13 cellular contexts compared by ENCODE assay signal in the genomic region with DNA sequence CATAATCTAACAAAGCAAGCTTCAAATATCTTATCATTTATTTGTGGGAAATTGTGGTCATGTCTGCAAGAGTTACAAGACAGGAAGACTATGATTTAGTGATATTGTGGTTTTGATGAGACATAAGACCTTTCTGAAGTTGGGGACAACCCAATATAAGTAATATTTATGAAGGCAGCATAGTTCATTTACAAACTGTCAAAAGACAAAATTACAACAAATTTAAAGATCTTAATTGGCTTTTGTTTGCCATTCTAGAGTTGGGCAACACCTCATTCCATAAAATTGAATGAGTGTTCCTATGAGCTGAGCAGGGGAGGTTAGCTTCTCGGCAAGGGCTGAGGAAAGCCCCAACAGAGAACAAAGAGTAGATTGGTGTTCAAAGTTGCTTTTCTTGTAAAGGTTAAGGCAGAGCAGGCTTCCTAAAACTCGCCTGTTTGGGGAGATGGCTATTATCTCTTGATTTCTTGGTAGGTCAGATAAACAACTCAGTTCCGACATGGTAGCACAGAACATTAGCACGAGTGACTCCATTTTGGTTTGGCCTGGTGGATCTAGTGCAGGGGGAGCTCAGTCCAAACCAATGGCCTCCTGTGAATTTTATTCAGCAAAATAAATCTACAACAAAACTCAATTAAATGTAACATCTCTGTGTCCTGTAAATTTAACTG. TPM values are rescaled to one million over a fixed set of nuclear protein-coding genes. Genes with fewer than 3 reads are reported as not detected.
DNase-seq lines count a peak whose midpoint lies in the region; ATAC-seq and TF ChIP-seq lines count a peak whose summit lies in the region.
"Had no signal": no experiment of that assay in that cellular context is flagged by ENCODE, and none has a peak within 500 bp of the region (broad histone marks: within the 10 kb centered on the region; RNA-seq: fewer than 3 reads in every experiment).

No MANE protein-coding gene starts in this region.

- dilution Hi-C loops in mammary epithelial cell (cut with HindIII; ENCODE audit: low sequenced_read_pairs), result no loop called here

- H4K20me1 ChIP-seq in GM23248 (ENCODE audit: insufficient read depth) (no peaks in the 10 kb centered on the region), mammary epithelial cell (ENCODE audit: insufficient read depth, low read length) (no peaks in the 10 kb centered on the region), H9 (ENCODE audit: control insufficient read depth, insufficient read depth, insufficient read length) (no peaks in the 10 kb centered on the region)

- H3K4me2 ChIP-seq in GM23248 (ENCODE audit: unreplicated experiment) (no peak overlapping the region), mammary epithelial cell (ENCODE audit: insufficient read depth, low read depth, low read length) (peak overlapping the region; percentile 76), H9 (ENCODE audit: insufficient read depth, insufficient read length, low read length) (no peak overlapping the region)

- H2BK120ac ChIP-seq in H9 (ENCODE audit: low read depth, low read length, poor library complexity, severe bottlenecking), result no peak overlapping the region

- H3K23ac ChIP-seq in H9 (ENCODE audit: insufficient read length, low read depth, low read length), result no peak overlapping the region

- H3K9me3 ChIP-seq in GM23248 (ENCODE audit: low read depth) (no peaks in the 10 kb centered on the region), mammary epithelial cell (replicated peaks; ENCODE audit: insufficient read depth, low read length) (no peaks in the 10 kb centered on the region), H9 (ENCODE audit: control insufficient read depth, low read depth, low read length) (no peaks in the 10 kb centered on the region)

- H3K4me3 Mint-ChIP-seq in progenitor cell of endocrine pancreas (ENCODE audit: low read depth) (no peak overlapping the region), H9 (no peak overlapping the region)

- H3K27ac Mint-ChIP-seq in progenitor cell of endocrine pancreas, result peak overlapping the region; percentile 3
- H3K27ac Mint-ChIP-seq in H9, result no peak overlapping the region

- no peaks in the 10 kb centered on the region for H3K9me2 ChIP-seq in GM23248 (ENCODE audit: insufficient read depth)

- H3K36me3 ChIP-seq in GM23248 (ENCODE audit: low read depth), result no peaks in the 10 kb centered on the region
- H3K36me3 ChIP-seq in mammary epithelial cell (ENCODE audit: insufficient read depth, low read length), result no peaks in the 10 kb centered on the region

- H3K4me1 ChIP-seq in GM23248 (ENCODE audit: insufficient read depth) (peaks cover 35% of the 10 kb centered on the region), mammary epithelial cell (ENCODE audit: insufficient read depth, low read length) (peaks cover 41% of the 10 kb centered on the region), H9 (ENCODE audit: insufficient read depth, low read length) (no peaks in the 10 kb centered on the region)

- ATAC-seq in HG02981 (IDR thresholded peaks at IDR 0.05; ENCODE audit: unreplicated experiment), result no peak
- no peak for ATAC-seq in GM21447 (IDR thresholded peaks at IDR 0.05; ENCODE audit: unreplicated experiment)

- H3K79me1 ChIP-seq in H9 (ENCODE audit: insufficient read depth, low read depth, low read length, poor library complexity, severe bottlenecking), result no peaks in the 10 kb centered on the region

- intact Hi-C loops in mammary epithelial cell (cut with micrococcal nuclease), result loop anchor here (1.0 to 5.0 kb wide), 4 partner anchors 10 to 144 kb away; no protein-coding TSS in a partner anchor

- 80 to 85% methylated on average over 4 of the region's 4 CpGs for WGBS in GM23248 (ENCODE audit: low coverage in 1 of 2, low lambda C conversion rate in 2 of 2, missing lambda C conversion rate in 2 of 2), 2 experiments
- 64% methylated on average over 4 of the region's 4 CpGs for WGBS in mammary epithelial cell (ENCODE audit: low coverage, missing lambda C conversion rate)
- WGBS in H9 (ENCODE audit: extremely low coverage, insufficient read length, low lambda C conversion rate), result no CpG with 5 or more reads among the region's 4 CpGs

- no peak overlapping the region for H3T11ph ChIP-seq in H9 (ENCODE audit: low read length)

- no peak overlapping the region for H3K14ac ChIP-seq in H9 (ENCODE audit: insufficient read depth, low read length)

- H3K9ac ChIP-seq in GM23248, result no peak overlapping the region
- peak overlapping the region; percentile 30 for H3K9ac ChIP-seq in mammary epithelial cell (ENCODE audit: insufficient read depth, low read length)
- H3K9ac ChIP-seq in H9 (ENCODE audit: extremely low read depth, insufficient read length, low read length), result no peak overlapping the region

- CTCF ChIA-PET in mammary epithelial cell (lab: Charles Lee; ENCODE audit: low non-redundant PET), result no interaction called here

- H4K91ac ChIP-seq in H9 (ENCODE audit: insufficient read length, low read depth, low read length), result no peak overlapping the region

- H3K9me3 Mint-ChIP-seq in progenitor cell of endocrine pancreas (ENCODE audit: low read depth) (no peaks in the 10 kb centered on the region), H9 (no peaks in the 10 kb centered on the region; a peak in 2 of 5 replicates)

- H4K8ac ChIP-seq in H9 (replicated peaks; ENCODE audit: insufficient read length, low read depth, low read length), result no peak overlapping the region

- H4K5ac ChIP-seq in H9 (ENCODE audit: insufficient read length, low read depth, low read length), result no peak overlapping the region

- no peak overlapping the region for H2BK20ac ChIP-seq in H9 (ENCODE audit: low read depth, low read length, poor library complexity, severe bottlenecking)

- H3K18ac ChIP-seq in H9 (ENCODE audit: insufficient read length, low read depth, low read length), result no peak overlapping the region

- H3K4me3 ChIP-seq in GM23248 (no peak overlapping the region), mammary epithelial cell (replicated peaks in 1 of 3; ENCODE audit: insufficient read depth in 1 of 3, low read depth in 2 of 3, low read length in 3 of 3) (no peak overlapping the region)

- no peak overlapping the region for H2BK12ac ChIP-seq in H9 (ENCODE audit: insufficient read length, low read depth, low read length)

- peak; percentile 43 for DNase-seq in GM23248
- DNase-seq in NOMO-1 treated with dmso at 0.1 percent for 144 hours (lab: John Stamatoyannopoulos, UW; ENCODE audit: unreplicated experiment), result peak; percentile 20
- DNase-seq in mammary epithelial cell, result peak; percentile 65
- DNase-seq in progenitor cell of endocrine pancreas (ENCODE audit: low spot score, unreplicated experiment), result no peak
- DNase-seq in NCI-H345 treated with DMSO at 0.1 percent for 48 hours (lab: John Stamatoyannopoulos, UW; ENCODE audit: unreplicated experiment), result no peak
- DNase-seq in H9, result no peak
- DNase-seq: anterior cingulate cortex; effector memory CD4-positive, alpha-beta T cell; NCI-H2081; SHP77; stimulated activated CD8-positive, alpha-beta memory T cell treated with anti-CD3 and anti-CD28 coated beads, Interleukin-4, amount 100 ng/mL, for 48 hours had no signal

- H3K4me1 Mint-ChIP-seq in progenitor cell of endocrine pancreas (ENCODE audit: low read depth) (peaks cover 24% of the 10 kb centered on the region), H9 (peaks cover 5 to 7% of the 10 kb centered on the region in 2 experiments)

- H3K27me3 Mint-ChIP-seq in progenitor cell of endocrine pancreas (peaks cover 6% of the 10 kb centered on the region), H9 (ENCODE audit: low read depth) (no peaks in the 10 kb centered on the region; the same call in 1 of the 2 replicates)

- TF ChIP-seq CTCF in mammary epithelial cell (conservative IDR thresholded peaks at IDR 0.05 in 1 of 2, IDR thresholded peaks at IDR 0.05 in 1 of 2; ENCODE audit: extremely low read depth in 1 of 2, insufficient read depth in 1 of 2, low read depth in 1 of 2, low read length in 2 of 2) (no peak), progenitor cell of endocrine pancreas (IDR thresholded peaks at IDR 0.05; ENCODE audit: unreplicated experiment) (no peak), H9 (conservative IDR thresholded peaks at IDR 0.05) (no peak)

- peaks cover 24% of the 10 kb centered on the region for H3F3A ChIP-seq in GM23248 (ENCODE audit: insufficient read depth)

- H2AFZ ChIP-seq in GM23248, result no peak overlapping the region
- H2AFZ ChIP-seq in mammary epithelial cell (ENCODE audit: low read depth, low read length), result peak overlapping the region; percentile 36
- no peak overlapping the region for H2AFZ ChIP-seq in H9 (ENCODE audit: low read length)

- H2AK5ac ChIP-seq in H9 (ENCODE audit: insufficient read length, low read length), result no peak overlapping the region

- H3K27ac ChIP-seq in GM23248 (no peak overlapping the region), mammary epithelial cell (ENCODE audit: insufficient read depth, low read depth, low read length) (peak overlapping the region; percentile 95), H9 (ENCODE audit: insufficient read length, low read depth, low read length) (no peak overlapping the region)

- in situ Hi-C loops in GM23248 (cut with MboI), result no loop called here
- in situ Hi-C loops in mammary epithelial cell (cut with MboI; ENCODE audit: low sequenced_read_pairs in 2 of 2), result no loop called here

- H3K79me2 ChIP-seq in GM23248 (ENCODE audit: insufficient read depth) (no peaks in the 10 kb centered on the region), mammary epithelial cell (ENCODE audit: insufficient read depth, low read length) (no peaks in the 10 kb centered on the region), H9 (ENCODE audit: insufficient read depth, low read length) (no peaks in the 10 kb centered on the region)

- no peak overlapping the region for H2BK15ac ChIP-seq in H9 (ENCODE audit: low read depth, low read length)

- H2BK5ac ChIP-seq in H9 (ENCODE audit: insufficient read length, low read length), result no peak overlapping the region

- no TSS peak for BruUV-seq in mammary epithelial cell (replicated peaks; lab: Mats Ljungman, UMichigan)

- no peak overlapping the region for H3K56ac ChIP-seq in H9 (ENCODE audit: insufficient read length, low read depth, low read length)

- H3K27me3 ChIP-seq in GM23248 (replicated peaks; ENCODE audit: insufficient read depth), result no peaks in the 10 kb centered on the region
- no peaks in the 10 kb centered on the region for H3K27me3 ChIP-seq in mammary epithelial cell (ENCODE audit: insufficient read depth, low read length)
- no peaks in the 10 kb centered on the region for H3K27me3 ChIP-seq in H9 (ENCODE audit: insufficient read depth, low read length)

- H3K36me3 Mint-ChIP-seq in progenitor cell of endocrine pancreas (ENCODE audit: insufficient read depth), result no peaks in the 10 kb centered on the region
- H3K36me3 Mint-ChIP-seq in H9 (ENCODE audit: insufficient read depth in 1 of 3, low read depth in 3 of 3), result no peaks in the 10 kb centered on the region; a peak in 1 of 7 replicates

- H3K4ac ChIP-seq in H9 (ENCODE audit: low read depth, low read length), result no peak overlapping the region

- H3K23me2 ChIP-seq in H9 (ENCODE audit: insufficient read length, low read depth, low read length, poor library complexity, severe bottlenecking), result no peaks in the 10 kb centered on the region

RNA-seq across cellular contexts. Expression of a gene that starts 10.9 kb away (rescaled TPM):
- total RNA-seq in GM23248 (2014; rRNA removed; shearing (Covaris generic)), result 6.6 and 8.3 TPM in 2 replicates
- polyA plus RNA-seq in GM23248 (2016; fragmentation: Nextera tagmentation; extraction: Ambion mirVana) (6.0 and 6.7 TPM in 2 replicates), mammary epithelial cell (4.3 TPM)
- total RNA-seq in mammary epithelial cell (1 to 10 TPM; 7.8 to 9.0 TPM), progenitor cell of endocrine pancreas (22.1 and 26.1 TPM in 2 replicates), H9 (2021) (24.0 and 24.2 TPM in 2 replicates)
- 1.9 TPM for polyA minus RNA-seq in mammary epithelial cell

Comparison
In these comparisons a context has a peak if more than half of its experiments do, and no peak if none do; other contexts are left out.
1. DNase-seq: peak in GM23248 (single experiment), NOMO-1 treated with dmso at 0.1 percent for 144 hours (single experiment) and mammary epithelial cell (single experiment); none in progenitor cell of endocrine pancreas (single experiment), NCI-H345 treated with DMSO at 0.1 percent for 48 hours (single experiment) and H9 (single experiment).